10 cellular contexts compared by ENCODE assay signal in the genomic region with DNA sequence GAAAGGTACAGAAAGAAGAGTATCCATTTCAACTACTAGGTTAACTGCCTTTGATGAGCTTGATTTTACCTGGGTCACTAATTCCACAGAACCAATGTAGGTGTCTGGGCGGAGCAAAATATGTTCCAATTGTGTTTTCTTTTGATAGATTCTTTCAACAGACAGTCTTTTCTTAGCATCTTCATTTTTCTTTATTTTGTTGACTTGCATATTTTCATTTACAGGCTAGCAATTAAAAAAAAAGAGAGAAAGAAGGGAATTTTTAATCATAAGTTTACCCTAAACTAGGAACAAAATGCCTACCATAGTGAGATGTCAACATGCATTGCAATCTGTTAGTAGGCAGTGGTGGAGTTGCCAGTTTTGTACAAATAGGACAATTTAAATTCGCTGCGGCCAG. TPM values are rescaled to one million over a fixed set of nuclear protein-coding genes. Genes with fewer than 3 reads are reported as not detected.
DNase-seq lines count a peak whose midpoint lies in the region; ATAC-seq, FAIRE-seq and TF ChIP-seq lines count a peak whose summit lies in the region.
"Had no signal": no experiment of that assay in that cellular context is flagged by ENCODE, and none has a peak within 500 bp of the region (broad histone marks: within the 10 kb centered on the region; RNA-seq: fewer than 3 reads in every experiment).

No MANE protein-coding gene starts in this region.

- H2AFZ ChIP-seq in Loucy (ENCODE audit: low read length), result no peak overlapping the region

- H3K4me2 ChIP-seq in Loucy (ENCODE audit: low read depth, low read length, poor library complexity, severe bottlenecking), result peak overlapping the region; percentile 95

- ATAC-seq in naive B cell (ENCODE audit: low read depth in 2 of 2) (no peak), GM18502 (IDR thresholded peaks at IDR 0.05; ENCODE audit: poor library complexity, unreplicated experiment) (no peak), HG03565 (IDR thresholded peaks at IDR 0.05; ENCODE audit: unreplicated experiment) (no peak)

- no peak for DNase-seq in Calu3
- no peak for DNase-seq in cardiac fibroblast (ENCODE audit: low read depth in 2 of 2)
- no peak for DNase-seq in naive B cell
- DNase-seq in glomerular visceral epithelial cell (ENCODE audit: extremely low spot score), result no peak
- no peak for DNase-seq in RCC 7860 (ENCODE audit: low spot score)
- DNase-seq: NCI-H446 had no signal

- H3K4me1 Mint-ChIP-seq in Calu3 (ENCODE audit: low read depth, unreplicated experiment), result peaks cover 50% of the 10 kb centered on the region
- peaks cover 10 to 26% (median 15%) of the 10 kb centered on the region in 3 donors for H3K4me1 Mint-ChIP-seq in naive B cell

- H3K9me3 Mint-ChIP-seq in Calu3 (ENCODE audit: low read depth, unreplicated experiment) (no peaks in the 10 kb centered on the region), naive B cell (no peaks in the 10 kb centered on the region)

- H3K27me3 Mint-ChIP-seq in Calu3 (ENCODE audit: unreplicated experiment), result no peaks in the 10 kb centered on the region
- no peaks in the 10 kb centered on the region for H3K27me3 Mint-ChIP-seq in naive B cell

- FAIRE-seq in RCC 7860 (lab: Jason Lieb, UNC), result no peak
- FAIRE-seq: kidney had no signal

- no peaks in the 10 kb centered on the region for H3K9me2 ChIP-seq in Loucy (replicated peaks; ENCODE audit: low read depth, low read length)

- TF ChIP-seq CTCF in Calu3 (IDR thresholded peaks at IDR 0.05; ENCODE audit: unreplicated experiment) (no peak), Loucy (conservative IDR thresholded peaks at IDR 0.05; ENCODE audit: low read length) (no peak), cardiac fibroblast (IDR thresholded peaks at IDR 0.05; ENCODE audit: low read depth, low read length) (no peak)

- H3K4me3 Mint-ChIP-seq in Calu3 (ENCODE audit: low read depth, unreplicated experiment) (peak overlapping the region; percentile 96), naive B cell (peak overlapping the region; percentile 89 to 97 (median 92))

- no peaks in the 10 kb centered on the region for H3K9me3 ChIP-seq in Loucy (ENCODE audit: insufficient read depth, low read depth, low read length)

- CTCF ChIA-PET in Calu3 (lab: Charles Lee), result interaction anchor here (0.5 to 18.0 kb wide), 65 partner anchors 8 to 836 kb away, joined by 3 to 498 read pairs (median 12); a partner anchor contains a TSS

- H3K4me3 ChIP-seq in Loucy (ENCODE audit: low read length, poor library complexity, severe bottlenecking) (peak overlapping the region; percentile 95), cardiac fibroblast (replicated peaks in 1 of 2; ENCODE audit: low read depth in 2 of 2, low read length in 2 of 2) (peak overlapping the region; percentile 71 to 80)

- peak overlapping the region; percentile 99 for H3K9ac ChIP-seq in Loucy (ENCODE audit: low read depth, low read length, poor library complexity, severe bottlenecking)

- peaks cover 80% of the 10 kb centered on the region for H3K36me3 Mint-ChIP-seq in Calu3 (ENCODE audit: insufficient read depth, unreplicated experiment)
- H3K36me3 Mint-ChIP-seq in naive B cell, result no peaks in the 10 kb centered on the region

- peaks cover 48% of the 10 kb centered on the region for H4K20me1 ChIP-seq in Loucy (ENCODE audit: insufficient read depth, low read length, poor library complexity, severe bottlenecking)

- H3F3A ChIP-seq in Loucy (ENCODE audit: low read depth), result no peaks in the 10 kb centered on the region

- H3K79me2 ChIP-seq in Loucy (ENCODE audit: insufficient read depth, low read length), result peaks cover 61% of the 10 kb centered on the region

- peaks cover 42% of the 10 kb centered on the region for H3K4me1 ChIP-seq in Loucy (ENCODE audit: insufficient read depth, low read length, poor library complexity, severe bottlenecking)

- intact Hi-C loops in Calu3 (cut with micrococcal nuclease; ENCODE audit: unreplicated experiment), result loop anchor here (1.0 to 10.0 kb wide), 8 partner anchors 60 to 794 kb away; a partner anchor contains a TSS

- no peaks in the 10 kb centered on the region for H3K27me3 ChIP-seq in Loucy (ENCODE audit: insufficient read depth, low read length, poor library complexity, severe bottlenecking)

- peaks cover 32% of the 10 kb centered on the region for H3K36me3 ChIP-seq in Loucy (ENCODE audit: insufficient read depth, low read length)

- BruUV-seq in Calu3 (replicated peaks; lab: Mats Ljungman, UMichigan), result no TSS peak

- H3K27ac Mint-ChIP-seq in Calu3 (ENCODE audit: unreplicated experiment) (peak overlapping the region; percentile 94), naive B cell (no peak overlapping the region)

RNA-seq across cellular contexts. Expression of a gene that starts 1.0 kb away (rescaled TPM):
- total RNA-seq in Calu3 (2022), result 1,389 and 1,672 TPM in 2 replicates
- 1 to 10 TPM in 1 of 6 donors, under 1 TPM in 4, not detected in 1; 0.49 to 1.7 (median 0.79) TPM for polyA plus RNA-seq in naive B cell (ENCODE audit: low read depth in 6 of 6)

RNA-seq across cellular contexts. Expression of a gene that starts 26.6 kb away (rescaled TPM):
- 33.9 and 39.2 TPM in 2 replicates for total RNA-seq in Calu3 (2022)
- polyA plus RNA-seq in naive B cell (ENCODE audit: low read depth in 6 of 6), result 10 to 100 TPM; 33.3 to 66.5 (median 47.3) TPM

RNA-seq across cellular contexts. Expression of a gene that starts 52.1 kb away (rescaled TPM):
- 0.44 and 0.71 TPM in 2 replicates for total RNA-seq in Calu3 (2022)
- polyA plus RNA-seq in naive B cell (ENCODE audit: low read depth in 6 of 6), result under 1 TPM in 2 of 6 donors, not detected in 4; 0.44 to 0.98 TPM
